Comparison of ENCODE assay signal across 26 cellular contexts in the genomic region with DNA sequence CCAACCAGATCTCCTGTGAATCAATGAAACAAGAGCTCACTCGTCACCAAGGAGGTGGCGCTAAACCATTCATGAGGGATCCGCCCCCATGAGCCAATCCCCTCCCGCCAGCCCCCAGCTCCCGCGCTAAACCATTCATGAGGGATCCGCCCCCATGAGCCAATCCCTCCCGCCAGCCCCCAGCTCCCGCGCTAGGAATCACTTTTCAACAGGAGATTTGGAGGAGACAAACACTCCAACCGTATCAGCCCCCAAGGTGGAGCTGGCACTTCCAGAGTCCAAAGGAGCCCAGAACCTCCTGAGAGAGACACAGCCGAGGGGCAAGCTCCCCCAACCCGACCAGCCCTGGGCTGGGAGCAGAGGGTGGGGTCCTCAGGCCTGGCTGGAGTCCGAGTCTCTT. TPM values are rescaled to one million over a fixed set of nuclear protein-coding genes. Genes with fewer than 3 reads are reported as not detected.
DNase-seq lines count a peak whose midpoint lies in the region; ATAC-seq and TF ChIP-seq lines count a peak whose summit lies in the region.
"Had no signal": no experiment of that assay in that cellular context is flagged by ENCODE, and none has a peak within 500 bp of the region (broad histone marks: within the 10 kb centered on the region; RNA-seq: fewer than 3 reads in every experiment).

No MANE protein-coding gene starts in this region.

- DNase-seq in activated T-cell treated with anti-CD3 and anti-CD28 coated beads, Interleukin-2, amount 50 U/mL, for 1 hour, result peak; percentile 6
- no peak for DNase-seq in activated T-cell treated with anti-CD3 and anti-CD28 coated beads, Interleukin-2, amount 50 U/mL, for 24 hours
- DNase-seq in chondrocyte (ENCODE audit: low spot score) (peak; percentile 61), iris pigment epithelial cell (ENCODE audit: low read depth) (peak; percentile 51), retina (peak; percentile 13), Peyer's patch (no peak)
- no peak for DNase-seq in stimulated activated CD4-positive, alpha-beta T cell treated with anti-CD3 and anti-CD28 coated beads, Interleukin-4, amount 100 ng/mL, for 24 hours
- DNase-seq: activated CD4-positive, alpha-beta T cell treated with anti-CD3 and anti-CD28 coated beads for 4 hours; activated naive CD4-positive, alpha-beta T cell; activated T-cell treated with anti-CD3 and anti-CD28 coated beads, Interleukin-2, amount 50 U/mL, for 48 hours; amygdala; colonic mucosa; effector memory CD4-positive, alpha-beta T cell; MG63; NCI-H2029 treated with DMSO at 0.1 percent for 48 hours; NCI-H446; NK-92 treated with Interleukin-12 subunit alpha and Interleukin-12 subunit beta, amount 100 ng/mL, for 24 hours; occipital lobe; small intestine; stimulated activated CD4-positive, alpha-beta T cell treated with anti-CD3 and anti-CD28 coated beads, Interleukin-2, amount 100 ng/mL, for 24 hours; T-cell had no signal

- peaks cover 29% of the 10 kb centered on the region for H3K4me1 Mint-ChIP-seq in activated T-cell treated with anti-CD3 and anti-CD28 coated beads, Interleukin-2, amount 50 U/mL, for 24 hours (ENCODE audit: low read depth)
- peaks cover 30% of the 10 kb centered on the region for H3K4me1 Mint-ChIP-seq in chondrocyte (ENCODE audit: low read depth)

- TF ChIP-seq CTCF in chondrocyte (IDR thresholded peaks at IDR 0.05), result no peak
- no peak for TF ChIP-seq CTCF in Peyer's patch (IDR thresholded peaks at IDR 0.05)

- H3K9me3 Mint-ChIP-seq in activated T-cell treated with anti-CD3 and anti-CD28 coated beads, Interleukin-2, amount 50 U/mL, for 24 hours, result no peaks in the 10 kb centered on the region
- H3K9me3 Mint-ChIP-seq in chondrocyte (ENCODE audit: low read depth), result no peaks in the 10 kb centered on the region
- H3K9me3 Mint-ChIP-seq: stimulated activated effector memory CD8-positive, alpha-beta T cell treated with anti-CD3 and anti-CD28 coated beads, Interleukin-12 subunit alpha, Interleukin-12 subunit beta, amount 100 ng/mL, for 72 hours; T-cell had no signal

- no peaks in the 10 kb centered on the region for H3K9me3 ChIP-seq in Peyer's patch
- H3K9me3 ChIP-seq: colonic mucosa, MG63 had no signal

- H3K4me1 ChIP-seq in Peyer's patch, result peaks cover 0 to 38% (median 7%) of the 10 kb centered on the region in 4 donors

- TF ChIP-seq POLR2A in Peyer's patch (IDR thresholded peaks at IDR 0.05), result no peak

- H3K27ac ChIP-seq in Peyer's patch, result no peak overlapping the region
- H3K27ac ChIP-seq: colonic mucosa had no signal

- ATAC-seq in GM19397 (IDR thresholded peaks at IDR 0.05; ENCODE audit: unreplicated experiment), result no peak
- ATAC-seq: esophagus mucosa; Panc1; stimulated activated effector memory CD8-positive, alpha-beta T cell treated with anti-CD3 and anti-CD28 coated beads, Interleukin-12 subunit alpha, Interleukin-12 subunit beta, amount 100 ng/mL, for 72 hours; T-cell had no signal

- no peak overlapping the region for H3K27ac Mint-ChIP-seq in activated T-cell treated with anti-CD3 and anti-CD28 coated beads, Interleukin-2, amount 50 U/mL, for 24 hours
- no peak overlapping the region for H3K27ac Mint-ChIP-seq in chondrocyte (ENCODE audit: unreplicated experiment)
- H3K27ac Mint-ChIP-seq: B cell; stimulated activated effector memory CD8-positive, alpha-beta T cell treated with anti-CD3 and anti-CD28 coated beads, Interleukin-12 subunit alpha, Interleukin-12 subunit beta, amount 100 ng/mL, for 72 hours; T-cell had no signal

- H3K4me3 Mint-ChIP-seq in activated T-cell treated with anti-CD3 and anti-CD28 coated beads, Interleukin-2, amount 50 U/mL, for 24 hours, result no peak overlapping the region
- H3K4me3 Mint-ChIP-seq in chondrocyte (ENCODE audit: unreplicated experiment), result no peak overlapping the region
- H3K4me3 Mint-ChIP-seq: B cell; stimulated activated effector memory CD8-positive, alpha-beta T cell treated with anti-CD3 and anti-CD28 coated beads, Interleukin-12 subunit alpha, Interleukin-12 subunit beta, amount 100 ng/mL, for 72 hours; T-cell had no signal

- no peak overlapping the region for H3K4me3 ChIP-seq in Peyer's patch
- H3K4me3 ChIP-seq: colonic mucosa, MG63 had no signal

- H3K36me3 ChIP-seq in Peyer's patch, result no peaks in the 10 kb centered on the region
- H3K36me3 ChIP-seq: colonic mucosa, MG63 had no signal

- no peaks in the 10 kb centered on the region for H3K27me3 ChIP-seq in Peyer's patch
- H3K27me3 ChIP-seq: colonic mucosa, MG63 had no signal

- no peaks in the 10 kb centered on the region for H3K36me3 Mint-ChIP-seq in activated T-cell treated with anti-CD3 and anti-CD28 coated beads, Interleukin-2, amount 50 U/mL, for 24 hours (ENCODE audit: low read depth)
- no peaks in the 10 kb centered on the region for H3K36me3 Mint-ChIP-seq in chondrocyte (ENCODE audit: low read depth)
- H3K36me3 Mint-ChIP-seq: stimulated activated effector memory CD8-positive, alpha-beta T cell treated with anti-CD3 and anti-CD28 coated beads, Interleukin-12 subunit alpha, Interleukin-12 subunit beta, amount 100 ng/mL, for 72 hours; T-cell had no signal

- H3K27me3 Mint-ChIP-seq in activated T-cell treated with anti-CD3 and anti-CD28 coated beads, Interleukin-2, amount 50 U/mL, for 24 hours, result no peaks in the 10 kb centered on the region
- no peaks in the 10 kb centered on the region for H3K27me3 Mint-ChIP-seq in chondrocyte (ENCODE audit: low read depth)
- H3K27me3 Mint-ChIP-seq: T-cell had no signal

RNA-seq across cellular contexts. Expression of a gene that starts 40.9 kb away (rescaled TPM):
- total RNA-seq in chondrocyte (10.6 to 17.2 TPM (median 15.1 TPM) in 3 replicates), Peyer's patch (10 to 100 TPM; 20.6 to 84.3 (median 51.0) TPM)

Comparison
In these comparisons a context has a peak if more than half of its experiments do, and no peak if none do; other contexts are left out.
1. DNase-seq: peak in activated T-cell treated with anti-CD3 and anti-CD28 coated beads, Interleukin-2, amount 50 U/mL, for 1 hour (single experiment), chondrocyte (single experiment), iris pigment epithelial cell (single experiment) and retina (single experiment); none in activated T-cell treated with anti-CD3 and anti-CD28 coated beads, Interleukin-2, amount 50 U/mL, for 24 hours (single experiment), Peyer's patch (0 of 3) and stimulated activated CD4-positive, alpha-beta T cell treated with anti-CD3 and anti-CD28 coated beads, Interleukin-4, amount 100 ng/mL, for 24 hours (single experiment).